In the genomic region with DNA sequence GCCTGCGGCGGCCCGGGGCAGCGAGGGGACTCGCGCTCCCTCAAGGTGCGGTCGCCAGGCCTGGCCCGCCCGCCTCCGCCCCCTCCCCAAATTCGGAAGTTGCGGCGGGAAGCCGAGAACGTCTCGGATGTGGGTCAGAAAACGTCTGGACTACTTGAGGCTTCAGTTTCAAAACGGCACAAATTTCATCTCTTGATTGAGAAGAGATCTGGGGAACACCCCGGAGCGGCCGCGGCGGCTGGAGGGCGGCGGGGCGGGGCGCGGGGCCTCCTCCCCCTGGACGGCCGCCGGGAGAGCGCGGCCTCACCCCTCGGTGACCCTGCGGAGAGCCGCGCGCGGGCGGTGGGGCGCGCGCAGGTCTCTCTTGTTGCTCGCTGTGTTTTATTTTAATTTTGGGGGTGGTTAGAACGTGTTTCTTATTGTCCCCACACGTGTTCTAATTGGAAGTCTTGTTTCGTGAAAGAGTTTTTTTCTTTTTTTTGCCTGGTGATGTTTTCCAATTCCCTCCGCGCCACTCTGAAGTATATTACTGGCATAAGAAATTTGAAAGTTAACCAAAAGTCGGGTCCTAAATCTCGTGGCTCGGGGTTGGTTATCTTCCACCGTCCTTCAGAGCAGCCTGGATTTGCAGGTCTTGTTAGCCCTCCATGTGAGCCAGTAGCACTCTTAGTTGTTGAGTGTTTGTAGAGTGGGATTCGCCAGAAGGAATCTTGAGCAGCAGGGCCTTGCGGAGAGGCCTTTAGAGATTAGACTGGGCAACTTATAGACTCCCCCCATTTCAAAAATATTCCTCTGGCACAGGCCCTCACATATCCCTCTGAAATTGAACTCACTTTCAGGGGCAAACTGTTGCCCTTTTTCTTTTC, we compare ENCODE assay signal across 8 cellular contexts. TPM values are rescaled to one million over a fixed set of nuclear protein-coding genes. Genes with fewer than 3 reads are reported as not detected.
DNase-seq lines count a peak whose midpoint lies in the region; ATAC-seq and TF ChIP-seq lines count a peak whose summit lies in the region.

No MANE protein-coding gene starts in this region.

- H3K27ac Mint-ChIP-seq in Calu3 (ENCODE audit: unreplicated experiment) (no peak overlapping the region), memory B cell (no peak overlapping the region)
- H3K27ac Mint-ChIP-seq in activated naive CD8-positive, alpha-beta T cell treated with anti-CD3 and anti-CD28 coated beads, Interleukin-2, amount 10 ng/mL, durations not matched to agents 7 days and 5 days, result no peak overlapping the region

- ATAC-seq in activated naive CD8-positive, alpha-beta T cell treated with anti-CD3 and anti-CD28 coated beads, Interleukin-2, amount 10 ng/mL, durations not matched to agents 7 days and 5 days (ENCODE audit: low read depth), result no peak
- ATAC-seq in memory B cell (ENCODE audit: low read depth) (no peak), GM21825 (IDR thresholded peaks at IDR 0.05; ENCODE audit: unreplicated experiment) (no peak), GM21576 (IDR thresholded peaks at IDR 0.05; ENCODE audit: unreplicated experiment) (no peak), esophagus mucosa (no peak)

- peaks cover 36% of the 10 kb centered on the region for H3K27me3 ChIP-seq in HUES6 (ENCODE audit: control insufficient read depth, insufficient read depth, low read length)

- DNase-seq in Calu3 (no peak), memory B cell (ENCODE audit: low spot score in 2 of 2) (peak in 1 of 2 donors; percentile 32)
- DNase-seq in activated naive CD8-positive, alpha-beta T cell treated with anti-CD3 and anti-CD28 coated beads, Interleukin-2, amount 10 ng/mL, durations not matched to agents 7 days and 5 days, result peak; percentile 51
- no peak for DNase-seq in stimulated activated CD4-positive, alpha-beta T cell treated with anti-CD3 and anti-CD28 coated beads, Interleukin-4, amount 100 ng/mL, for 4 hours

- no peaks in the 10 kb centered on the region for H3K4me1 Mint-ChIP-seq in Calu3 (ENCODE audit: low read depth, unreplicated experiment)
- peaks cover 13% of the 10 kb centered on the region for H3K4me1 Mint-ChIP-seq in activated naive CD8-positive, alpha-beta T cell treated with anti-CD3 and anti-CD28 coated beads, Interleukin-2, amount 10 ng/mL, durations not matched to agents 7 days and 5 days
- H3K4me1 Mint-ChIP-seq in memory B cell, result peaks cover 19% of the 10 kb centered on the region

- H3K9me3 Mint-ChIP-seq in Calu3 (ENCODE audit: low read depth, unreplicated experiment), result no peaks in the 10 kb centered on the region
- H3K9me3 Mint-ChIP-seq in activated naive CD8-positive, alpha-beta T cell treated with anti-CD3 and anti-CD28 coated beads, Interleukin-2, amount 10 ng/mL, durations not matched to agents 7 days and 5 days, result peaks cover 2% of the 10 kb centered on the region
- peaks cover 6% of the 10 kb centered on the region for H3K9me3 Mint-ChIP-seq in memory B cell

- TF ChIP-seq CTCF in Calu3 (IDR thresholded peaks at IDR 0.05; ENCODE audit: unreplicated experiment), result no peak

- no peaks in the 10 kb centered on the region for H3K36me3 ChIP-seq in HUES6 (ENCODE audit: control insufficient read depth, insufficient read depth, low read length)

- peaks cover 41% of the 10 kb centered on the region for H3K27me3 Mint-ChIP-seq in Calu3 (ENCODE audit: unreplicated experiment)
- peaks cover 34% of the 10 kb centered on the region for H3K27me3 Mint-ChIP-seq in activated naive CD8-positive, alpha-beta T cell treated with anti-CD3 and anti-CD28 coated beads, Interleukin-2, amount 10 ng/mL, durations not matched to agents 7 days and 5 days
- peaks cover 13% of the 10 kb centered on the region for H3K27me3 Mint-ChIP-seq in memory B cell

- POLR2A ChIA-PET in activated naive CD8-positive, alpha-beta T cell treated with anti-CD3 and anti-CD28 coated beads, Interleukin-2, amount 10 ng/mL, durations not matched to agents 7 days and 5 days (lab: Charles Lee), result no interaction called here

- H3K9ac ChIP-seq in HUES6 (ENCODE audit: low read length), result no peak overlapping the region

- TSS peak; percentile 55 for BruUV-seq in Calu3 (replicated peaks; lab: Mats Ljungman, UMichigan)

- H3K36me3 Mint-ChIP-seq in Calu3 (ENCODE audit: insufficient read depth, unreplicated experiment), result no peaks in the 10 kb centered on the region
- H3K36me3 Mint-ChIP-seq in activated naive CD8-positive, alpha-beta T cell treated with anti-CD3 and anti-CD28 coated beads, Interleukin-2, amount 10 ng/mL, durations not matched to agents 7 days and 5 days, result peaks cover 2% of the 10 kb centered on the region
- H3K36me3 Mint-ChIP-seq in memory B cell, result peaks cover 4% of the 10 kb centered on the region

- CTCF ChIA-PET in Calu3 (lab: Charles Lee), result no interaction called here

- intact Hi-C loops in Calu3 (cut with micrococcal nuclease; ENCODE audit: unreplicated experiment), result no loop called here

- peaks cover 4% of the 10 kb centered on the region for H3K9me3 ChIP-seq in HUES6 (ENCODE audit: control insufficient read depth, insufficient read depth, low read depth, low read length)

- H3K4me3 Mint-ChIP-seq in Calu3 (ENCODE audit: low read depth, unreplicated experiment) (peak overlapping the region; percentile 39), memory B cell (peak overlapping the region; percentile 71)
- peak overlapping the region; percentile 63 for H3K4me3 Mint-ChIP-seq in activated naive CD8-positive, alpha-beta T cell treated with anti-CD3 and anti-CD28 coated beads, Interleukin-2, amount 10 ng/mL, durations not matched to agents 7 days and 5 days

- H3K27ac ChIP-seq in HUES6 (ENCODE audit: low read depth, low read length), result no peak overlapping the region

- peaks cover 13% of the 10 kb centered on the region for H3K4me1 ChIP-seq in HUES6 (ENCODE audit: control insufficient read depth, insufficient read depth, low read length)

- H3K4me3 ChIP-seq in HUES6 (ENCODE audit: low read depth, low read length), result peak overlapping the region; percentile 62

RNA-seq across cellular contexts. Expression of gene PCBP3, which starts 0.7 kb away (rescaled TPM):
- total RNA-seq in Calu3 (2022), result 0.78 and 1.4 TPM in 2 replicates
- 1 to 10 TPM in 1 of 2 experiments, not detected in 1; 1.2 TPM for total RNA-seq in activated naive CD8-positive, alpha-beta T cell treated with anti-CD3 and anti-CD28 coated beads, Interleukin-2, amount 10 ng/mL, durations not matched to agents 7 days and 5 days
- 0.72 TPM for total RNA-seq in esophagus mucosa
